Comparison of ENCODE assay signal across 11 cellular contexts in the genomic region with DNA sequence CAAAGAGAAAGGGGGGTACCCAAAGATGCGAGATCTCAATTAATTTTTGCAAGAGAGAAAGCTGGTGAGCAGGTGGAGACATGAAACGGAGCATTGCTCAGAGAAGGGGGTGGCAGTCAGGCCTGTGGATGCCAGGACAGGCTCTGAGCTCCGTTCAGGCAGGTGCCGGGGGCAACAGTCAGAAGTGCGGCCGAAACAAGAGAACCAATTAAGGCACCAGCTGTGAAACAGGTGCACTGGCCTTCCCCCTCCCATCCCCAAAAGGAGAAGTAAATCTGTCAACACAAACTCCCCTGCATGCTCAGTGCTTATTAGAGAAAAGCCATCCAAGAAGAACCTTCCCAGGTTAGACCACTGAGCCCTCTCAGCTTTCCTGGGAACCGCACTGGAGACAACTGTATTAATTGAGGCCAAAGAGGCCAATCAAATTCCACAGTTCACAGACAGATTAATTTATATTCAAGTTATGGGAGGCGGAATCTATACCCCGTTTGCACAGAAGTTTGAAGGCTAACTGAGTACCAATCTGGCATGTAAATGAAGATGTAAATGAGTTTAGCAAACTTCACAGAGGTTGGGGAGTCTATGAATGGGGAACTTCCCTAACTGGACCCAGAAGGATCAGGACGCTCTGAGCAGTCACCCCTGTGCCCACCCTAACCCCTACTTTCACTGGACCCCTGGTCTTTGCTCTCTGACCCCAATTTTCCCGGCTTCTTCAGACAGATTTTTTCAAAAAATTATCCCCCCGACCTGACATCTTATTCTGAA. TPM values are rescaled to one million over a fixed set of nuclear protein-coding genes. Genes with fewer than 3 reads are reported as not detected.
DNase-seq lines count a peak whose midpoint lies in the region; ATAC-seq lines count a peak whose summit lies in the region.
"Had no signal": no experiment of that assay in that cellular context is flagged by ENCODE, and none has a peak within 500 bp of the region (broad histone marks: within the 10 kb centered on the region; RNA-seq: fewer than 3 reads in every experiment).

No MANE protein-coding gene starts in this region.

- no peak overlapping the region for H3K4me3 Mint-ChIP-seq in activated T-helper 2 cell treated with anti-CD3 and anti-CD28 coated beads, Interferon-gamma antibody, Interleukin-2, Interleukin-4, amounts not matched to agents 10 μg/mL and 5 μg/mL and 100 μg/mL, durations not matched to agents 14 hours and 24 hours and 36 hours (ENCODE audit: low read depth)

- no peaks in the 10 kb centered on the region for H3K27me3 Mint-ChIP-seq in activated T-helper 2 cell treated with anti-CD3 and anti-CD28 coated beads, Interferon-gamma antibody, Interleukin-2, Interleukin-4, amounts not matched to agents 10 μg/mL and 5 μg/mL and 100 μg/mL, durations not matched to agents 14 hours and 24 hours and 36 hours (ENCODE audit: low read depth)

- DNase-seq in islet precursor cell (peak; percentile 37), EL (no peak), dermis blood vessel endothelial cell (no peak)
- DNase-seq in activated T-helper 2 cell treated with anti-CD3 and anti-CD28 coated beads, Interferon-gamma antibody, Interleukin-2, Interleukin-4, amounts not matched to agents 10 μg/mL and 5 μg/mL and 100 μg/mL, durations not matched to agents 14 hours and 24 hours and 36 hours (ENCODE audit: low spot score) = no peak
- no peak for DNase-seq in stimulated activated CD4-positive, alpha-beta T cell treated with anti-CD3 and anti-CD28 coated beads, Interleukin-12 subunit alpha, Interleukin-12 subunit beta, amount 100 ng/mL, for 4 hours
- DNase-seq: esophagus squamous epithelium, NCI-H187 treated with DMSO at 0.1 percent for 48 hours had no signal

- peaks cover 90% of the 10 kb centered on the region for H3K36me3 Mint-ChIP-seq in activated T-helper 2 cell treated with anti-CD3 and anti-CD28 coated beads, Interferon-gamma antibody, Interleukin-2, Interleukin-4, amounts not matched to agents 10 μg/mL and 5 μg/mL and 100 μg/mL, durations not matched to agents 14 hours and 24 hours and 36 hours (ENCODE audit: low read depth)

- ATAC-seq in GM18909 (IDR thresholded peaks at IDR 0.05; ENCODE audit: poor library complexity, unreplicated experiment) (peak; percentile 91), GM21825 (IDR thresholded peaks at IDR 0.05; ENCODE audit: unreplicated experiment) (peak; percentile 80), HG03571 (IDR thresholded peaks at IDR 0.05; ENCODE audit: unreplicated experiment) (peak; percentile 81)

- H3K27ac Mint-ChIP-seq in activated T-helper 2 cell treated with anti-CD3 and anti-CD28 coated beads, Interferon-gamma antibody, Interleukin-2, Interleukin-4, amounts not matched to agents 10 μg/mL and 5 μg/mL and 100 μg/mL, durations not matched to agents 14 hours and 24 hours and 36 hours = no peak overlapping the region

- H3K4me1 Mint-ChIP-seq in activated T-helper 2 cell treated with anti-CD3 and anti-CD28 coated beads, Interferon-gamma antibody, Interleukin-2, Interleukin-4, amounts not matched to agents 10 μg/mL and 5 μg/mL and 100 μg/mL, durations not matched to agents 14 hours and 24 hours and 36 hours (ENCODE audit: low read depth) = no peaks in the 10 kb centered on the region

- H3K9me3 Mint-ChIP-seq in activated T-helper 2 cell treated with anti-CD3 and anti-CD28 coated beads, Interferon-gamma antibody, Interleukin-2, Interleukin-4, amounts not matched to agents 10 μg/mL and 5 μg/mL and 100 μg/mL, durations not matched to agents 14 hours and 24 hours and 36 hours = no peaks in the 10 kb centered on the region

- intact Hi-C loops in activated T-helper 2 cell treated with anti-CD3 and anti-CD28 coated beads, Interferon-gamma antibody, Interleukin-2, Interleukin-4, amounts not matched to agents 10 μg/mL and 5 μg/mL and 100 μg/mL, durations not matched to agents 14 hours and 24 hours and 36 hours (cut with micrococcal nuclease) = no loop called here

RNA-seq across cellular contexts. Expression of gene OAS2, which starts 20.9 kb away (rescaled TPM):
- total RNA-seq in activated T-helper 2 cell treated with anti-CD3 and anti-CD28 coated beads, Interferon-gamma antibody, Interleukin-2, Interleukin-4, amounts not matched to agents 10 μg/mL and 5 μg/mL and 100 μg/mL, durations not matched to agents 14 hours and 24 hours and 36 hours = 86.4 and 88.3 TPM in 2 replicates
- total RNA-seq in dermis blood vessel endothelial cell = 7.5 and 8.4 TPM in 2 replicates

RNA-seq across cellular contexts. Expression of gene DTX1, which starts 57.3 kb away (rescaled TPM):
- total RNA-seq in activated T-helper 2 cell treated with anti-CD3 and anti-CD28 coated beads, Interferon-gamma antibody, Interleukin-2, Interleukin-4, amounts not matched to agents 10 μg/mL and 5 μg/mL and 100 μg/mL, durations not matched to agents 14 hours and 24 hours and 36 hours = 0.16 TPM in 1 of 2 replicates, not detected in the other
- 1.7 and 1.9 TPM in 2 replicates for total RNA-seq in dermis blood vessel endothelial cell
- total RNA-seq: pulmonary artery endothelial cell had no signal
